In genomic region chr7:99631311-99632109, GRCh38 we compare ENCODE assay signal across 8 cellular contexts. TPM values are rescaled to one million over a fixed set of nuclear protein-coding genes. Genes with fewer than 3 reads are reported as not detected.
A peak's percentile ranks its signal among the peaks of the same experiment; 100 is the strongest.
DNase-seq lines count a peak whose midpoint lies in the region; ATAC-seq and TF ChIP-seq lines count a peak whose summit lies in the region.

No MANE protein-coding gene starts in this region.

- H3K4me3 Mint-ChIP-seq in activated naive CD8-positive, alpha-beta T cell treated with anti-CD3 and anti-CD28 coated beads, Interleukin-2, amount 50 U/mL, for 24 hours, result peak overlapping the region; percentile 36

- no peak overlapping the region for H3K27ac ChIP-seq in MM.1S (ENCODE audit: low read length)

- no peaks in the 10 kb centered on the region for H4K20me1 ChIP-seq in MM.1S (ENCODE audit: insufficient read depth, low read length)

- ATAC-seq in activated naive CD8-positive, alpha-beta T cell treated with anti-CD3 and anti-CD28 coated beads, Interleukin-2, amount 50 U/mL, for 24 hours, result peak; percentile 98
- ATAC-seq in GM21447 (IDR thresholded peaks at IDR 0.05; ENCODE audit: unreplicated experiment) (no peak), HG02678 (IDR thresholded peaks at IDR 0.05; ENCODE audit: unreplicated experiment) (no peak)

- H3K4me2 ChIP-seq in MM.1S (ENCODE audit: low read depth, low read length), result no peak overlapping the region

- H3K36me3 Mint-ChIP-seq in activated naive CD8-positive, alpha-beta T cell treated with anti-CD3 and anti-CD28 coated beads, Interleukin-2, amount 50 U/mL, for 24 hours (ENCODE audit: low read depth), result peaks cover 64% of the 10 kb centered on the region

- peak; percentile 28 for DNase-seq in Caki2 (ENCODE audit: low read depth)
- peak; percentile 53 for DNase-seq in NB4 (ENCODE audit: low read depth)
- peak; percentile 55 for DNase-seq in activated naive CD8-positive, alpha-beta T cell treated with anti-CD3 and anti-CD28 coated beads, Interleukin-2, amount 50 U/mL, for 24 hours
- peak; percentile 21 for DNase-seq in kidney epithelial cell (ENCODE audit: low read depth)
- DNase-seq in MM.1S, result no peak
- no peak for DNase-seq in cerebellar nuclear complex (lab: John Stamatoyannopoulos, UW)

- no peaks in the 10 kb centered on the region for H3K4me1 ChIP-seq in MM.1S (ENCODE audit: low read length)

- in situ Hi-C loops in Caki2 (cut with HindIII; ENCODE audit: low pct_unique_long_range_greater_than_20kb, low sequenced_read_pairs), result no loop called here

- no peak overlapping the region for H3K4me3 ChIP-seq in NB4 (ENCODE audit: low read depth, low read length)
- no peak overlapping the region for H3K4me3 ChIP-seq in kidney epithelial cell (ENCODE audit: low read depth, low read length)
- no peak overlapping the region for H3K4me3 ChIP-seq in MM.1S (ENCODE audit: low read length)

- H2AFZ ChIP-seq in MM.1S (ENCODE audit: low read length), result no peak overlapping the region

- no peaks in the 10 kb centered on the region for H3K9me2 ChIP-seq in MM.1S (replicated peaks; ENCODE audit: insufficient read depth, low read length)

- H3K36me3 ChIP-seq in kidney epithelial cell (ENCODE audit: control insufficient read depth, insufficient read depth, low read length) (peaks cover 3% of the 10 kb centered on the region), MM.1S (replicated peaks; ENCODE audit: insufficient read depth, low read length) (no peaks in the 10 kb centered on the region; the same call in 1 of the 2 replicates)

- H3K9me3 ChIP-seq in MM.1S (replicated peaks; ENCODE audit: insufficient read depth, low read length), result no peaks in the 10 kb centered on the region

- TF ChIP-seq POLR2A in NB4 (IDR thresholded peaks at IDR 0.05; ENCODE audit: extremely low read depth, insufficient read length), result no peak

- no peaks in the 10 kb centered on the region for H3K9me3 Mint-ChIP-seq in activated naive CD8-positive, alpha-beta T cell treated with anti-CD3 and anti-CD28 coated beads, Interleukin-2, amount 50 U/mL, for 24 hours

- H3K79me2 ChIP-seq in MM.1S (ENCODE audit: low read length), result no peaks in the 10 kb centered on the region

- no peaks in the 10 kb centered on the region for H3K27me3 ChIP-seq in kidney epithelial cell (ENCODE audit: control insufficient read depth, insufficient read depth, low read length)
- no peaks in the 10 kb centered on the region for H3K27me3 ChIP-seq in MM.1S (replicated peaks; ENCODE audit: insufficient read depth, low read length)

- TF ChIP-seq CTCF in NB4 (IDR thresholded peaks at IDR 0.05; ENCODE audit: low read depth, low read length), result peak; percentile 0
- TF ChIP-seq CTCF in kidney epithelial cell (IDR thresholded peaks at IDR 0.05; ENCODE audit: insufficient read depth, low read length, poor library complexity, severe bottlenecking), result peak; percentile 65
- no peak for TF ChIP-seq CTCF in MM.1S (IDR thresholded peaks at IDR 0.05; ENCODE audit: low read length)

- peak overlapping the region; percentile 92 for H3K27ac Mint-ChIP-seq in activated naive CD8-positive, alpha-beta T cell treated with anti-CD3 and anti-CD28 coated beads, Interleukin-2, amount 50 U/mL, for 24 hours

- H3K9ac ChIP-seq in MM.1S (ENCODE audit: low read length), result no peak overlapping the region

- H3K27me3 Mint-ChIP-seq in activated naive CD8-positive, alpha-beta T cell treated with anti-CD3 and anti-CD28 coated beads, Interleukin-2, amount 50 U/mL, for 24 hours, result no peaks in the 10 kb centered on the region

- H3K4me1 Mint-ChIP-seq in activated naive CD8-positive, alpha-beta T cell treated with anti-CD3 and anti-CD28 coated beads, Interleukin-2, amount 50 U/mL, for 24 hours, result peaks cover 66% of the 10 kb centered on the region

- H3F3A ChIP-seq in MM.1S (ENCODE audit: insufficient read depth, low read length), result no peaks in the 10 kb centered on the region

RNA-seq across cellular contexts. Expression of gene ZSCAN25, which starts 14.8 kb away (rescaled TPM):
- total RNA-seq in Caki2 (2014; rRNA removed; shearing (Covaris generic); ENCODE audit: low replicate concordance), result 5.3 and 11.8 TPM in 2 replicates
- 12.9 and 13.1 TPM in 2 replicates for total RNA-seq in kidney epithelial cell

RNA-seq across cellular contexts. Expression of gene TMEM225B, which starts 33.4 kb away (rescaled TPM):
- not detected in 2 replicates for total RNA-seq in Caki2 (2014; rRNA removed; shearing (Covaris generic); ENCODE audit: low replicate concordance)
- 0.27 TPM in 1 of 2 replicates, not detected in the other for total RNA-seq in kidney epithelial cell

RNA-seq across cellular contexts. Expression of gene CYP3A5, which starts 48.3 kb away (rescaled TPM):
- 0.49 and 6.0 TPM in 2 replicates for total RNA-seq in Caki2 (2014; rRNA removed; shearing (Covaris generic); ENCODE audit: low replicate concordance)
- total RNA-seq in kidney epithelial cell, result 0.25 TPM in 1 of 2 replicates, not detected in the other

Comparison
In these comparisons a context has a peak if more than half of its experiments do, and no peak if none do; other contexts are left out.
1. DNase-seq: peak in Caki2 (single experiment), NB4 (single experiment), activated naive CD8-positive, alpha-beta T cell treated with anti-CD3 and anti-CD28 coated beads, Interleukin-2, amount 50 U/mL, for 24 hours (single experiment) and kidney epithelial cell (single experiment); none in MM.1S (single experiment) and cerebellar nuclear complex (0 of 2).